36 cellular contexts compared by ENCODE assay signal in genomic region chr5:16500024-16500423, GRCh38.
"Had no signal": no experiment of that assay in that cellular context is flagged by ENCODE, and none has a peak within 500 bp of the region (broad histone marks: within the 10 kb centered on the region; RNA-seq: fewer than 3 reads in every experiment).

No MANE protein-coding gene starts in this region.

- ATAC-seq: activated CD4-positive, alpha-beta T cell treated with anti-CD3 and anti-CD28 coated beads for 36 hours; activated CD4-positive, CD25-positive, alpha-beta regulatory T cell treated with anti-CD3 and anti-CD28 coated beads, Interleukin-2, amount 50 U/mL, for 24 hours; activated CD8-positive, alpha-beta memory T cell treated with anti-CD3 and anti-CD28 coated beads, Interleukin-2, amount 10 ng/mL, durations not matched to agents 7 days and 5 days; activated CD8-positive, alpha-beta T cell treated with anti-CD3 and anti-CD28 coated beads, Interleukin-2, amount 10 ng/mL, durations not matched to agents 7 days and 5 days; activated naive CD8-positive, alpha-beta T cell treated with anti-CD3 and anti-CD28 coated beads, Interleukin-2, amount 50 U/mL, for 24 hours; WTC11 had no signal

- H3K27me3 Mint-ChIP-seq: activated CD4-positive, alpha-beta memory T cell treated with anti-CD3 and anti-CD28 coated beads, Interleukin-2, amount 10 ng/mL, durations not matched to agents 7 days and 5 days; activated CD4-positive, alpha-beta T cell treated with anti-CD3 and anti-CD28 coated beads for 36 hours; activated CD4-positive, alpha-beta T cell treated with anti-CD3 and anti-CD28 coated beads, Interleukin-2, amount 10 ng/mL, durations not matched to agents 7 days and 5 days; activated CD8-positive, alpha-beta memory T cell treated with anti-CD3 and anti-CD28 coated beads, Interleukin-2, amount 10 ng/mL, durations not matched to agents 7 days and 5 days; activated naive CD4-positive, alpha-beta T cell treated with anti-CD3 and anti-CD28 coated beads, Interleukin-2, amount 10 ng/mL, durations not matched to agents 7 days and 5 days; activated naive CD4-positive, alpha-beta T cell treated with anti-CD3 and anti-CD28 coated beads, Interleukin-2, amount 50 U/mL, for 24 hours; activated naive CD8-positive, alpha-beta T cell; activated naive CD8-positive, alpha-beta T cell treated with anti-CD3 and anti-CD28 coated beads, Interleukin-2, amount 10 ng/mL, durations not matched to agents 7 days and 5 days; activated naive CD8-positive, alpha-beta T cell treated with anti-CD3 and anti-CD28 coated beads, Interleukin-2, amount 50 U/mL, for 24 hours; activated T-cell treated with anti-CD3 and anti-CD28 coated beads, Interleukin-2, amount 50 U/mL, for 24 hours had no signal

- H3K4me1 ChIP-seq: ascending aorta had no signal

- H3K27me3 ChIP-seq: ascending aorta, cardiac muscle cell had no signal

- H3K4me3 Mint-ChIP-seq: activated CD4-positive, alpha-beta memory T cell treated with anti-CD3 and anti-CD28 coated beads, Interleukin-2, amount 10 ng/mL, durations not matched to agents 7 days and 5 days; activated CD4-positive, alpha-beta T cell treated with anti-CD3 and anti-CD28 coated beads for 36 hours; activated CD4-positive, alpha-beta T cell treated with anti-CD3 and anti-CD28 coated beads, Interleukin-2, amount 10 ng/mL, durations not matched to agents 7 days and 5 days; activated CD8-positive, alpha-beta memory T cell treated with anti-CD3 and anti-CD28 coated beads, Interleukin-2, amount 10 ng/mL, durations not matched to agents 7 days and 5 days; activated CD8-positive, alpha-beta T cell treated with anti-CD3 and anti-CD28 coated beads, Interleukin-2, amount 10 ng/mL, durations not matched to agents 7 days and 5 days; activated naive CD4-positive, alpha-beta T cell treated with anti-CD3 and anti-CD28 coated beads, Interleukin-2, amount 10 ng/mL, durations not matched to agents 7 days and 5 days; activated naive CD4-positive, alpha-beta T cell treated with anti-CD3 and anti-CD28 coated beads, Interleukin-2, amount 50 U/mL, for 24 hours; activated naive CD8-positive, alpha-beta T cell; activated naive CD8-positive, alpha-beta T cell treated with anti-CD3 and anti-CD28 coated beads, Interleukin-2, amount 10 ng/mL, durations not matched to agents 7 days and 5 days; activated naive CD8-positive, alpha-beta T cell treated with anti-CD3 and anti-CD28 coated beads, Interleukin-2, amount 50 U/mL, for 24 hours; activated T-cell treated with anti-CD3 and anti-CD28 coated beads, Interleukin-2, amount 50 U/mL, for 24 hours; brain; T-helper 1 cell treated with Interleukin-12 subunit alpha and Interleukin-12 subunit beta and Interleukin-4 antibody, amounts not matched to agents 30 μg/mL and 1 μg/mL, for 36 hours; T-helper 2 cell treated with Interferon-gamma antibody and Interleukin-4, amounts not matched to agents 5 μg/mL and 100 μg/mL, for 36 hours; WTC11 had no signal

- DNase-seq: activated CD4-positive, alpha-beta memory T cell treated with anti-CD3 and anti-CD28 coated beads, Interleukin-2, amount 10 ng/mL, durations not matched to agents 7 days and 5 days; activated CD4-positive, alpha-beta T cell treated with anti-CD3 and anti-CD28 coated beads for 1 hour; activated CD4-positive, alpha-beta T cell treated with anti-CD3 and anti-CD28 coated beads for 36 hours; activated CD4-positive, alpha-beta T cell treated with anti-CD3 and anti-CD28 coated beads for 48 hours; activated CD4-positive, alpha-beta T cell treated with anti-CD3 and anti-CD28 coated beads, Interleukin-2, amount 10 ng/mL, durations not matched to agents 7 days and 5 days; activated CD4-positive, alpha-beta T cell treated with anti-CD3 and anti-CD28 coated beads, Interleukin-2, amount 50 U/mL, for 48 hours; activated CD4-positive, CD25-positive, alpha-beta regulatory T cell; activated CD8-positive, alpha-beta memory T cell treated with anti-CD3 and anti-CD28 coated beads for 24 hours; activated CD8-positive, alpha-beta memory T cell treated with anti-CD3 and anti-CD28 coated beads, Interleukin-2, amount 10 ng/mL, durations not matched to agents 7 days and 5 days; activated CD8-positive, alpha-beta memory T cell treated with anti-CD3 and anti-CD28 coated beads, Interleukin-2, amount 50 U/mL, for 48 hours; activated CD8-positive, alpha-beta T cell treated with anti-CD3 and anti-CD28 coated beads, Interleukin-2, amount 10 ng/mL, durations not matched to agents 7 days and 5 days; activated effector memory CD4-positive, alpha-beta T cell treated with Interleukin-2 at 50 U/mL for 16 hours; activated gamma-delta T cell; activated naive CD4-positive, alpha-beta T cell treated with anti-CD3 and anti-CD28 coated beads, Interleukin-2, amount 10 ng/mL, durations not matched to agents 7 days and 5 days; activated naive CD4-positive, alpha-beta T cell treated with Interleukin-2 at 50 U/mL for 16 hours; activated naive CD8-positive, alpha-beta T cell treated with anti-CD3 and anti-CD28 coated beads, Interleukin-2, amount 10 ng/mL, durations not matched to agents 7 days and 5 days; activated naive CD8-positive, alpha-beta T cell treated with anti-CD3 and anti-CD28 coated beads, Interleukin-2, amount 50 U/mL, for 24 hours; activated T-cell treated with anti-CD3 and anti-CD28 coated beads, Interleukin-2, amount 50 U/mL, for 24 hours; activated T-cell treated with anti-CD3 and anti-CD28 coated beads, Interleukin-2, amount 50 U/mL, for 48 hours; amygdala; anterior cingulate cortex; central memory CD4-positive, alpha-beta T cell; T-helper 1 cell; T-helper 2 cell; T-helper 9 cell; WERI-Rb-1 had no signal

- H3K36me3 ChIP-seq: ascending aorta, cardiac muscle cell, WERI-Rb-1 had no signal

- H3K4me3 ChIP-seq: ascending aorta, cardiac muscle cell had no signal

- H3K4me1 Mint-ChIP-seq: activated CD4-positive, alpha-beta memory T cell treated with anti-CD3 and anti-CD28 coated beads, Interleukin-2, amount 10 ng/mL, durations not matched to agents 7 days and 5 days; activated CD4-positive, alpha-beta T cell treated with anti-CD3 and anti-CD28 coated beads, Interleukin-2, amount 10 ng/mL, durations not matched to agents 7 days and 5 days; activated CD8-positive, alpha-beta memory T cell treated with anti-CD3 and anti-CD28 coated beads, Interleukin-2, amount 10 ng/mL, durations not matched to agents 7 days and 5 days; activated naive CD4-positive, alpha-beta T cell treated with anti-CD3 and anti-CD28 coated beads, Interleukin-2, amount 10 ng/mL, durations not matched to agents 7 days and 5 days; WTC11 had no signal

- H3K27ac ChIP-seq: ascending aorta, cardiac muscle cell, WERI-Rb-1 had no signal

- H3K27ac Mint-ChIP-seq: activated CD4-positive, alpha-beta memory T cell treated with anti-CD3 and anti-CD28 coated beads, Interleukin-2, amount 10 ng/mL, durations not matched to agents 7 days and 5 days; activated CD4-positive, alpha-beta T cell treated with anti-CD3 and anti-CD28 coated beads for 36 hours; activated CD4-positive, alpha-beta T cell treated with anti-CD3 and anti-CD28 coated beads, Interleukin-2, amount 10 ng/mL, durations not matched to agents 7 days and 5 days; activated CD8-positive, alpha-beta memory T cell treated with anti-CD3 and anti-CD28 coated beads, Interleukin-2, amount 10 ng/mL, durations not matched to agents 7 days and 5 days; activated CD8-positive, alpha-beta T cell treated with anti-CD3 and anti-CD28 coated beads, Interleukin-2, amount 10 ng/mL, durations not matched to agents 7 days and 5 days; activated naive CD4-positive, alpha-beta T cell treated with anti-CD3 and anti-CD28 coated beads, Interleukin-2, amount 10 ng/mL, durations not matched to agents 7 days and 5 days; activated naive CD4-positive, alpha-beta T cell treated with anti-CD3 and anti-CD28 coated beads, Interleukin-2, amount 50 U/mL, for 24 hours; activated naive CD8-positive, alpha-beta T cell; activated naive CD8-positive, alpha-beta T cell treated with anti-CD3 and anti-CD28 coated beads, Interleukin-2, amount 10 ng/mL, durations not matched to agents 7 days and 5 days; activated naive CD8-positive, alpha-beta T cell treated with anti-CD3 and anti-CD28 coated beads, Interleukin-2, amount 50 U/mL, for 24 hours; activated T-cell treated with anti-CD3 and anti-CD28 coated beads, Interleukin-2, amount 50 U/mL, for 24 hours; activated T-helper 2 cell treated with anti-CD3 and anti-CD28 coated beads, Interferon-gamma antibody, Interleukin-2, Interleukin-4, amounts not matched to agents 10 μg/mL and 5 μg/mL and 100 μg/mL, durations not matched to agents 14 hours and 24 hours and 36 hours; brain; T-helper 1 cell treated with Interleukin-12 subunit alpha and Interleukin-12 subunit beta and Interleukin-4 antibody, amounts not matched to agents 30 μg/mL and 1 μg/mL, for 36 hours; T-helper 2 cell treated with Interferon-gamma antibody and Interleukin-4, amounts not matched to agents 5 μg/mL and 100 μg/mL, for 36 hours; WTC11 had no signal
